ENCODE assay signal across 10 cellular contexts in genomic region chr5:138874771-138875628, GRCh38. TPM values are rescaled to one million over a fixed set of nuclear protein-coding genes. Genes with fewer than 3 reads are reported as not detected.
DNase-seq lines count a peak whose midpoint lies in the region; ATAC-seq and TF ChIP-seq lines count a peak whose summit lies in the region.
"Had no signal": no experiment of that assay in that cellular context is flagged by ENCODE, and none has a peak within 500 bp of the region (broad histone marks: within the 10 kb centered on the region; RNA-seq: fewer than 3 reads in every experiment).

TSS of gene LRRTM2 (minus strand) at chr5:138875335. CDS start at chr5:138874911, 424 bp downstream.

- CTCF ChIA-PET in activated CD8-positive, alpha-beta memory T cell treated with anti-CD3 and anti-CD28 coated beads, Interleukin-2, amount 10 ng/mL, durations not matched to agents 7 days and 5 days (lab: Charles Lee): no interaction called here

- no peaks in the 10 kb centered on the region for H3K27me3 ChIP-seq in kidney epithelial cell (ENCODE audit: control insufficient read depth, insufficient read depth, low read length)

- no peak for TF ChIP-seq CTCF in astrocyte of the spinal cord (IDR thresholded peaks at IDR 0.05; ENCODE audit: low read depth, low read length)
- no peak for TF ChIP-seq CTCF in kidney epithelial cell (IDR thresholded peaks at IDR 0.05; ENCODE audit: insufficient read depth, low read length, poor library complexity, severe bottlenecking)

- peak within 1 kb of the TSS; percentile 39 for H3K4me3 ChIP-seq in astrocyte of the spinal cord (ENCODE audit: low read depth, low read length)
- H3K4me3 ChIP-seq in kidney epithelial cell (ENCODE audit: low read depth, low read length): peak within 1 kb of the TSS; percentile 21

- no peak within 1 kb of the TSS for H3K4me3 Mint-ChIP-seq in activated CD8-positive, alpha-beta memory T cell treated with anti-CD3 and anti-CD28 coated beads, Interleukin-2, amount 10 ng/mL, durations not matched to agents 7 days and 5 days
- H3K4me3 Mint-ChIP-seq: naive B cell had no signal

- H3K36me3 Mint-ChIP-seq in activated CD8-positive, alpha-beta memory T cell treated with anti-CD3 and anti-CD28 coated beads, Interleukin-2, amount 10 ng/mL, durations not matched to agents 7 days and 5 days: peaks cover 3% of the 10 kb centered on the region

- peaks cover 13% of the 10 kb centered on the region for H3K4me1 Mint-ChIP-seq in activated CD8-positive, alpha-beta memory T cell treated with anti-CD3 and anti-CD28 coated beads, Interleukin-2, amount 10 ng/mL, durations not matched to agents 7 days and 5 days

- in situ Hi-C loops in astrocyte of the spinal cord (cut with HindIII; ENCODE audit: low sequenced_read_pairs): no loop called here

- no peaks in the 10 kb centered on the region for H3K36me3 ChIP-seq in kidney epithelial cell (ENCODE audit: control insufficient read depth, insufficient read depth, low read length)

- no peak within 1 kb of the TSS for H3K27ac Mint-ChIP-seq in activated CD8-positive, alpha-beta memory T cell treated with anti-CD3 and anti-CD28 coated beads, Interleukin-2, amount 10 ng/mL, durations not matched to agents 7 days and 5 days

- no peak for ATAC-seq in GM18867 (IDR thresholded peaks at IDR 0.05; ENCODE audit: unreplicated experiment)
- no peak for ATAC-seq in activated CD8-positive, alpha-beta memory T cell treated with anti-CD3 and anti-CD28 coated beads, Interleukin-2, amount 10 ng/mL, durations not matched to agents 7 days and 5 days

- peaks cover 15% of the 10 kb centered on the region for H3K27me3 Mint-ChIP-seq in activated CD8-positive, alpha-beta memory T cell treated with anti-CD3 and anti-CD28 coated beads, Interleukin-2, amount 10 ng/mL, durations not matched to agents 7 days and 5 days
- H3K27me3 Mint-ChIP-seq: naive B cell had no signal

- no peaks in the 10 kb centered on the region for H3K9me3 Mint-ChIP-seq in activated CD8-positive, alpha-beta memory T cell treated with anti-CD3 and anti-CD28 coated beads, Interleukin-2, amount 10 ng/mL, durations not matched to agents 7 days and 5 days (ENCODE audit: low read depth)

- DNase-seq in HS-5 (ENCODE audit: low read depth) (peak; percentile 34), astrocyte of the spinal cord (ENCODE audit: low read depth, low spot score) (peak; percentile 92), kidney epithelial cell (ENCODE audit: low read depth) (peak; percentile 56), stromal cell of bone marrow (ENCODE audit: low read depth) (peak; percentile 71), NOMO-1 (lab: John Stamatoyannopoulos, UW; ENCODE audit: unreplicated experiment in 2 of 2) (no peak)
- DNase-seq in activated CD8-positive, alpha-beta memory T cell treated with anti-CD3 and anti-CD28 coated beads, Interleukin-2, amount 10 ng/mL, durations not matched to agents 7 days and 5 days: no peak
- DNase-seq: activated effector memory CD4-positive, alpha-beta T cell treated with Interleukin-2 at 50 U/mL for 16 hours; naive B cell had no signal

RNA-seq across cellular contexts. Expression of gene LRRTM2, which starts in this region (rescaled TPM):
- 0.25 TPM in 1 of 2 replicates, not detected in the other for total RNA-seq in kidney epithelial cell
- total RNA-seq in activated CD8-positive, alpha-beta memory T cell treated with anti-CD3 and anti-CD28 coated beads, Interleukin-2, amount 10 ng/mL, durations not matched to agents 7 days and 5 days: under 1 TPM in 1 of 2 experiments, not detected in 1; 0.02 TPM
- total RNA-seq: HT-29 had no signal

Comparison
In these comparisons a context has a peak if more than half of its experiments do, and no peak if none do; other contexts are left out.
1. Peak in DNase-seq and H3K4me3 ChIP-seq in kidney epithelial cell; RNA of the gene not detected or under 1 TPM.
2. DNase-seq: peak in HS-5 (single experiment), astrocyte of the spinal cord (single experiment) and stromal cell of bone marrow (single experiment); none in NOMO-1 (0 of 2) and activated CD8-positive, alpha-beta memory T cell treated with anti-CD3 and anti-CD28 coated beads, Interleukin-2, amount 10 ng/mL, durations not matched to agents 7 days and 5 days (single experiment).